In the genomic region with DNA sequence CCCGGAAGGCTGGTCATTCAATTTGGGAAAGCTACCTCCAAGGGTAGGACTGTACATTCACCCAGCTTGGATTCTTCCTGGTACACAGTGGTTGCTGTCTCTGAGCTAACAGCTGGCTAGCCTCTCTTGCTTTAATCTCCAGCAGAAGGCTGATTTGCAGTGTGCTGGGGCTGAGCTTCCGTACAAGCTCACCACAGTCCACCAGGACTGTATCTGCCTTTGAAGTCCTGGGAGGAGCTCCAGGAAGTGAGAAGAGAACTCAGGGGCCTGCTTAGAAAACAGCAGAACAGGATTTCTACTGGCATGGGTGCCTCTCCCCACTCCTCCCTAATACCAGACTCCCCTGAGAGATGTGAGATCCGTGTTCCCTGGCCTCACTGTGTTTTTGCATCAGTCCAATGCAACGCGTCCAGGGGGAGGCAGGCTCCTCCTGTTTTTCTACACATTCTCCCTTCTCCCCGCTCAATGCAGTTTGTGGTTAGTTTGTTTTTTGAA, we compare ENCODE assay signal across 11 cellular contexts. TPM values are rescaled to one million over a fixed set of nuclear protein-coding genes. Genes with fewer than 3 reads are reported as not detected.
A peak's percentile ranks its signal among the peaks of the same experiment; 100 is the strongest.
DNase-seq lines count a peak whose midpoint lies in the region; ATAC-seq, FAIRE-seq and TF ChIP-seq lines count a peak whose summit lies in the region.
"Had no signal": no experiment of that assay in that cellular context is flagged by ENCODE, and none has a peak within 500 bp of the region (broad histone marks: within the 10 kb centered on the region; RNA-seq: fewer than 3 reads in every experiment).

No MANE protein-coding gene starts in this region.

- H3K4me3 ChIP-seq in adipocyte (ENCODE audit: low read length) (peak overlapping the region; percentile 72), left ventricle myocardium inferior (peak overlapping the region; percentile 36), prostate gland (no peak overlapping the region)

- ATAC-seq in activated T-helper 17 cell treated with anti-CD3 and anti-CD28 coated beads, Interleukin-2, amount 50 U/mL, for 72 hours (replicated peaks), result no peak

- FAIRE-seq in HTR-8/SVneo (lab: Jason Lieb, UNC), result no peak

- H3K36me3 Mint-ChIP-seq in activated T-helper 17 cell treated with anti-CD3 and anti-CD28 coated beads, Interleukin-2, amount 50 U/mL, for 72 hours (ENCODE audit: low read depth), result no peaks in the 10 kb centered on the region
- H3K36me3 Mint-ChIP-seq: T-cell had no signal

- peak; percentile 36 for DNase-seq in Daoy (ENCODE audit: low read depth)
- no peak for DNase-seq in adipocyte (ENCODE audit: low read depth)
- DNase-seq in left ventricle myocardium inferior, result no peak
- DNase-seq in prostate gland (ENCODE audit: low spot score), result no peak
- no peak for DNase-seq in T1000 (lab: John Stamatoyannopoulos, UW)
- no peak for DNase-seq in T-helper 1 cell
- DNase-seq in HTR-8/SVneo (ENCODE audit: insufficient read length, low spot score), result no peak
- DNase-seq: amygdala, NCI-H1105, T-cell had no signal

- no peak overlapping the region for H3K4me3 Mint-ChIP-seq in activated T-helper 17 cell treated with anti-CD3 and anti-CD28 coated beads, Interleukin-2, amount 50 U/mL, for 72 hours
- H3K4me3 Mint-ChIP-seq: T-cell had no signal

- H3K27me3 Mint-ChIP-seq in activated T-helper 17 cell treated with anti-CD3 and anti-CD28 coated beads, Interleukin-2, amount 50 U/mL, for 72 hours, result peaks cover 74% of the 10 kb centered on the region

- H3K27ac ChIP-seq in left ventricle myocardium inferior (replicated peaks) (peak overlapping the region; percentile 58), prostate gland (peak overlapping the region; percentile 21 to 26)

- H3K36me3 ChIP-seq in adipocyte (ENCODE audit: control insufficient read depth, insufficient read depth, low read length, severe bottlenecking) (no peaks in the 10 kb centered on the region), left ventricle myocardium inferior (no peaks in the 10 kb centered on the region), prostate gland (no peaks in the 10 kb centered on the region)

- H3K27me3 ChIP-seq in adipocyte (replicated peaks; ENCODE audit: control insufficient read depth, insufficient read depth, low read length) (peaks cover 26% of the 10 kb centered on the region), left ventricle myocardium inferior (ENCODE audit: low read depth) (peaks cover 67% of the 10 kb centered on the region), prostate gland (replicated peaks; ENCODE audit: insufficient read depth) (no peaks in the 10 kb centered on the region)

- TF ChIP-seq POLR2A in prostate gland (IDR thresholded peaks at IDR 0.05), result no peak

- H3K27ac Mint-ChIP-seq in activated T-helper 17 cell treated with anti-CD3 and anti-CD28 coated beads, Interleukin-2, amount 50 U/mL, for 72 hours, result no peak overlapping the region
- H3K27ac Mint-ChIP-seq: T-cell had no signal

- TF ChIP-seq CTCF in left ventricle myocardium inferior (IDR thresholded peaks at IDR 0.05; ENCODE audit: borderline replicate concordance) (no peak), prostate gland (IDR thresholded peaks at IDR 0.05) (no peak)

- H3K4me1 ChIP-seq in adipocyte (ENCODE audit: control insufficient read depth, insufficient read depth, low read length) (peaks cover 26% of the 10 kb centered on the region), left ventricle myocardium inferior (peaks cover 70% of the 10 kb centered on the region), prostate gland (replicated peaks) (no peaks in the 10 kb centered on the region)

- no peaks in the 10 kb centered on the region for H3K4me1 Mint-ChIP-seq in activated T-helper 17 cell treated with anti-CD3 and anti-CD28 coated beads, Interleukin-2, amount 50 U/mL, for 72 hours

- H3K9ac ChIP-seq in adipocyte (ENCODE audit: low read length), result peak overlapping the region; percentile 27

- WGBS in prostate gland, result 56% methylated on average over 6 of the region's 6 CpGs

- H3K9me3 ChIP-seq in adipocyte (ENCODE audit: control insufficient read depth, low read length) (no peaks in the 10 kb centered on the region), left ventricle myocardium inferior (replicated peaks) (no peaks in the 10 kb centered on the region), prostate gland (no peaks in the 10 kb centered on the region)

- intact Hi-C loops in left ventricle myocardium inferior (cut with micrococcal nuclease), result no loop called here
- intact Hi-C loops in prostate gland (cut with DNase I), result no loop called here

- H3K9me3 Mint-ChIP-seq in activated T-helper 17 cell treated with anti-CD3 and anti-CD28 coated beads, Interleukin-2, amount 50 U/mL, for 72 hours, result no peaks in the 10 kb centered on the region
- H3K9me3 Mint-ChIP-seq: T-cell had no signal

RNA-seq across cellular contexts. Expression of gene AFAP1L2, which starts 6.6 kb away (rescaled TPM):
- total RNA-seq in Daoy (2014; rRNA removed; shearing (Covaris generic)), result 10.9 and 17.1 TPM in 2 replicates
- total RNA-seq in left ventricle myocardium inferior, result 7.0 TPM
- 10 to 100 TPM; 16.1 to 34.1 TPM for total RNA-seq in prostate gland
- 1 to 10 TPM; 1.1 to 1.7 TPM for total RNA-seq in activated T-helper 17 cell treated with anti-CD3 and anti-CD28 coated beads, Interleukin-2, amount 50 U/mL, for 72 hours

Comparison
In these comparisons a context has a peak if more than half of its experiments do, and no peak if none do; other contexts are left out.
1. H3K4me3 ChIP-seq: peak in adipocyte (single experiment) and left ventricle myocardium inferior (single experiment); none in prostate gland (0 of 2).